Comparison of ENCODE assay signal across 17 cellular contexts in the genomic region with DNA sequence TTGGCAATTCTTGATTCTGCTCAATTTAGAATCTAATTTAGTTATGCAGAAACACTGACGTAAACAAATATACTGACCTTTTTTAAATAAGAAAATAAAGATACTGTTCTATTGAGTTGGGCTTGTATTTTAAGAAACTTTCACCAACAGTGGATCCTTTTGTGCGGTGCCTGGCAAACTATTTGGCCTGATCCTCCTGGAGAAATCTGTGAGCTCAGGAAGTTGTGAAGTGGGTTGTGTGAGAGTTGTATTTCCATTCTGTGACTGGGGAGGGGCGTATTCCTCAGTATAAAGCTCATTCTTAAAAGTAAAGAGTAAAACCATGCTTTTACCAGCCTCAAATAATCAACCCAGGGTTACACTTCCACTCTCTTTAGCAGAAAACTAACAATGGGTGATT.
A peak's percentile ranks its signal among the peaks of the same experiment; 100 is the strongest.
DNase-seq lines count a peak whose midpoint lies in the region; ATAC-seq and TF ChIP-seq lines count a peak whose summit lies in the region.
"Had no signal": no experiment of that assay in that cellular context is flagged by ENCODE, and none has a peak within 500 bp of the region (broad histone marks: within the 10 kb centered on the region; RNA-seq: fewer than 3 reads in every experiment).

No MANE protein-coding gene starts in this region.

- no peak for TF ChIP-seq CTCF in CD8-positive, alpha-beta T cell (IDR thresholded peaks at IDR 0.05)

- no peak overlapping the region for H3K27ac Mint-ChIP-seq in CD8-positive, alpha-beta T cell
- H3K27ac Mint-ChIP-seq: B cell; CD4-positive, alpha-beta T cell; CD8-positive, alpha-beta memory T cell had no signal

- no peak overlapping the region for H3K4me3 Mint-ChIP-seq in CD8-positive, alpha-beta T cell
- H3K4me3 Mint-ChIP-seq: B cell; CD4-positive, alpha-beta T cell; CD8-positive, alpha-beta memory T cell had no signal

- intact Hi-C loops in CD8-positive, alpha-beta T cell (cut with DNase I, micrococcal nuclease): no loop called here

- CTCF ChIA-PET in CD8-positive, alpha-beta T cell (lab: Charles Lee): no interaction called here

- ATAC-seq in CD8-positive, alpha-beta T cell: no peak
- ATAC-seq: A549 had no signal

- no peak overlapping the region for H3K27ac ChIP-seq in CD8-positive, alpha-beta T cell (ENCODE audit: low read depth, low read length)
- H3K27ac ChIP-seq: 22Rv1; A549; BLaER1 treated with 17β-estradiol and CSF1 and Interleukin-3, amounts not matched to agents 10 nM and 100 nM; C4-2B had no signal

- H3K4me3 ChIP-seq in CD8-positive, alpha-beta T cell (ENCODE audit: low read depth, low read length): no peak overlapping the region
- H3K4me3 ChIP-seq: A549; BLaER1 treated with 17β-estradiol and CSF1 and Interleukin-3, amounts not matched to agents 10 nM and 100 nM had no signal

- H3K4me1 ChIP-seq in CD8-positive, alpha-beta T cell (ENCODE audit: insufficient read depth, low read length): no peaks in the 10 kb centered on the region
- H3K4me1 ChIP-seq: A549; BLaER1 treated with 17β-estradiol and CSF1 and Interleukin-3, amounts not matched to agents 10 nM and 100 nM; Caco-2 had no signal

- no peaks in the 10 kb centered on the region for H3K9me3 ChIP-seq in CD8-positive, alpha-beta T cell (ENCODE audit: low read length)
- H3K9me3 ChIP-seq: A549; BLaER1 treated with 17β-estradiol and CSF1 and Interleukin-3, amounts not matched to agents 10 nM and 100 nM; Caco-2 had no signal

- no peaks in the 10 kb centered on the region for H3K27me3 Mint-ChIP-seq in CD8-positive, alpha-beta T cell (ENCODE audit: low read depth)
- H3K27me3 Mint-ChIP-seq: CD8-positive, alpha-beta memory T cell had no signal

- POLR2A ChIA-PET in CD8-positive, alpha-beta T cell (lab: Charles Lee): no interaction called here

- no peaks in the 10 kb centered on the region for H3K9me3 Mint-ChIP-seq in CD8-positive, alpha-beta T cell

- no peaks in the 10 kb centered on the region for H3K27me3 ChIP-seq in CD8-positive, alpha-beta T cell (ENCODE audit: insufficient read depth, low read length)
- H3K27me3 ChIP-seq: BLaER1 treated with 17β-estradiol and CSF1 and Interleukin-3, amounts not matched to agents 10 nM and 100 nM had no signal

- H3K36me3 Mint-ChIP-seq in CD8-positive, alpha-beta T cell: no peaks in the 10 kb centered on the region
- H3K36me3 Mint-ChIP-seq: CD8-positive, alpha-beta memory T cell had no signal

- H3K4me1 Mint-ChIP-seq in CD8-positive, alpha-beta T cell (ENCODE audit: low read depth): no peaks in the 10 kb centered on the region
- H3K4me1 Mint-ChIP-seq: B cell; CD8-positive, alpha-beta memory T cell had no signal

- DNase-seq in COLO829 (ENCODE audit: low spot score): peak; percentile 76
- peak; percentile 28 for DNase-seq in RPMI7951 (ENCODE audit: low read depth)
- peak; percentile 83 for DNase-seq in foreskin melanocyte
- DNase-seq in CD8-positive, alpha-beta T cell: no peak
- DNase-seq in activated gamma-delta T cell treated with Interleukin-2 at 50 U/mL for 16 hours: no peak
- DNase-seq: AML-193; Caco-2; Calu3; CD4-positive, alpha-beta T cell; CD8-positive, alpha-beta memory T cell; DMS79 treated with DMSO at 0.1 percent for 48 hours; GF-D8 had no signal

- H3K36me3 ChIP-seq in CD8-positive, alpha-beta T cell (ENCODE audit: insufficient read depth, low read length): no peaks in the 10 kb centered on the region
- H3K36me3 ChIP-seq: BLaER1 treated with 17β-estradiol and CSF1 and Interleukin-3, amounts not matched to agents 10 nM and 100 nM had no signal

Comparison
In these comparisons a context has a peak if more than half of its experiments do, and no peak if none do; other contexts are left out.
1. DNase-seq: peak in COLO829 (single experiment), RPMI7951 (single experiment) and foreskin melanocyte (single experiment); none in CD8-positive, alpha-beta T cell (0 of 7) and activated gamma-delta T cell treated with Interleukin-2 at 50 U/mL for 16 hours (single experiment).